ENCODE assay signal across 8 cellular contexts in the genomic region with DNA sequence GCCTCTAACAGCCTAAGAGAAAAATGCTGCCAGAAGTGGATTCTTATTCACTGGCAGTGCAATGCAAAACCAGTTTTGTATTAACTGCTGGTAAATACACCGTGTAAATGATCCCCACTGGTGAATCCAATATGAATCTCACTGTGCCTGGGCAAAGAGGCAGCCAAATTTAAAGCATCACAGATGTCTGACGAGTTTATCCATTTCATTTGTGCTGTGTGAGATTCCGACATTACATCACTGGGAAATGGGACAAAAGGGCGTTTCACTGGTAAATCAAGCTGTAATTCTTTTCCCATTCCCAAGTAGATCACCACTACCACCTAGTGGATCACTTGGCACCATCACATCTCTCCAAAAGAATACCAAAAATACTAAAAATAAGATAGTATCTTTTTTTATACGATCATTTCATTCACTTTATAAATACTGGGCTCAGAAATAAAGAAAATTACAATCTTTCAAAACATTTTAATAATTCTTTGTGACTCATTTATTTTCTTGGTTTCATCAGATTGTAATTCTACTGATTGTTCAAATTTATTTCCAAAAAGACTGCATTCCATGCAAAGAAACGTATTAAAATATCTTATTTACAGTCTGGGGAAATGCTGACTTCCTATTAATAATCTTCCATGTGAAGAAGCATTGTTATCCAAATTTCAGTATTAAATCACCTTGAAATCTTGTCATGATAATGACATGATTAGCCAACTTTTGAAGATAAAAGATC.
DNase-seq lines count a peak whose midpoint lies in the region; ATAC-seq and TF ChIP-seq lines count a peak whose summit lies in the region.

No MANE protein-coding gene starts in this region.

- peak; percentile 64 for TF ChIP-seq CTCF in RWPE1 (conservative IDR thresholded peaks at IDR 0.05; ENCODE audit: low read depth)
- TF ChIP-seq CTCF in fibroblast of villous mesenchyme (IDR thresholded peaks at IDR 0.05; ENCODE audit: insufficient read depth, low read depth, low read length): peak; percentile 62

- DNase-seq in DMS 273 (lab: John Stamatoyannopoulos, UW; ENCODE audit: unreplicated experiment): peak; percentile 30
- DNase-seq in DMS 273 treated with DMSO at 0.1 percent for 48 hours (lab: John Stamatoyannopoulos, UW): no peak
- DNase-seq in RWPE1 (ENCODE audit: low spot score): peak; percentile 43
- peak; percentile 39 for DNase-seq in fibroblast of villous mesenchyme (ENCODE audit: low read depth)
- no peak for DNase-seq in sciatic nerve (ENCODE audit: low spot score)
- DNase-seq in stimulated activated naive CD4-positive, alpha-beta T cell (lab: John Stamatoyannopoulos, UW): no peak

- no peak overlapping the region for H3K27ac ChIP-seq in RWPE1

- POLR2A ChIA-PET in RWPE1 (lab: Yijun Ruan, JAX; ENCODE audit: low non-redundant PET): no interaction called here

- no peak overlapping the region for H3K4me3 ChIP-seq in fibroblast of villous mesenchyme (ENCODE audit: low read depth, low read length)

- CTCF ChIA-PET in RWPE1 (lab: Yijun Ruan, JAX): interaction anchor here (0.6 to 1.0 kb wide), 4 partner anchors 20 to 76 kb away, joined by 3 to 5 read pairs (median 4); no protein-coding TSS in a partner anchor

- ATAC-seq in sciatic nerve: peak; percentile 89
- ATAC-seq in GM19023 (IDR thresholded peaks at IDR 0.05; ENCODE audit: unreplicated experiment): no peak
- no peak for ATAC-seq in HG03439 (IDR thresholded peaks at IDR 0.05; ENCODE audit: unreplicated experiment)

- intact Hi-C loops in sciatic nerve (cut with DNase I): no loop called here

Comparison
In these comparisons a context has a peak if more than half of its experiments do, and no peak if none do; other contexts are left out.
1. DNase-seq: peak in DMS 273 (single experiment), RWPE1 (single experiment) and fibroblast of villous mesenchyme (single experiment); none in DMS 273 treated with DMSO at 0.1 percent for 48 hours (single experiment), sciatic nerve (single experiment) and stimulated activated naive CD4-positive, alpha-beta T cell (0 of 6).